Comparison of ENCODE assay signal across 9 cellular contexts in genomic region chr9:109477269-109478203, GRCh38. TPM values are rescaled to one million over a fixed set of nuclear protein-coding genes. Genes with fewer than 3 reads are reported as not detected.
DNase-seq lines count a peak whose midpoint lies in the region; ATAC-seq and TF ChIP-seq lines count a peak whose summit lies in the region.
"Had no signal": no experiment of that assay in that cellular context is flagged by ENCODE, and none has a peak within 500 bp of the region (broad histone marks: within the 10 kb centered on the region; RNA-seq: fewer than 3 reads in every experiment).

No MANE protein-coding gene starts in this region.

- peaks cover 8 to 19% of the 10 kb centered on the region in 2 donors for H3K27me3 Mint-ChIP-seq in CD8-positive, alpha-beta memory T cell

- ATAC-seq in GM19025 (IDR thresholded peaks at IDR 0.05; ENCODE audit: low read depth, unreplicated experiment) (peak; percentile 86), HG03066 (IDR thresholded peaks at IDR 0.05; ENCODE audit: low read depth, unreplicated experiment) (peak; percentile 94), lung (ENCODE audit: insufficient read depth, low FRiP score) (peak; percentile 88)

- POLR2A ChIA-PET in RWPE1 (lab: Yijun Ruan, JAX; ENCODE audit: low non-redundant PET), result no interaction called here
- POLR2A ChIA-PET in CD8-positive, alpha-beta memory T cell (lab: Charles Lee), result no interaction called here

- no peak overlapping the region for H3K27ac Mint-ChIP-seq in CD8-positive, alpha-beta memory T cell
- H3K27ac Mint-ChIP-seq: activated naive CD4-positive, alpha-beta T cell treated with anti-CD3 and anti-CD28 coated beads, Interleukin-2, amount 50 U/mL, for 24 hours had no signal

- H3K9me3 Mint-ChIP-seq in CD8-positive, alpha-beta memory T cell, result no peaks in the 10 kb centered on the region
- H3K9me3 Mint-ChIP-seq: activated naive CD4-positive, alpha-beta T cell treated with anti-CD3 and anti-CD28 coated beads, Interleukin-2, amount 50 U/mL, for 24 hours had no signal

- CTCF ChIA-PET in RWPE1 (lab: Yijun Ruan, JAX), result interaction anchor here (0.6 to 1.3 kb wide), 3 partner anchors 8 to 54 kb away, joined by 3 to 7 read pairs (median 6); no protein-coding TSS in a partner anchor
- CTCF ChIA-PET in CD8-positive, alpha-beta memory T cell (lab: Charles Lee), result no interaction called here

- peak; percentile 36 for DNase-seq in RWPE1 (ENCODE audit: low spot score)
- peak; percentile 90 for DNase-seq in lung (ENCODE audit: low spot score)
- no peak for DNase-seq in middle frontal gyrus (ENCODE audit: extremely low spot score, low spot score)
- DNase-seq in RPMI8226, result no peak
- DNase-seq in AML-193 (lab: John Stamatoyannopoulos, UW), result no peak
- DNase-seq in CD8-positive, alpha-beta memory T cell, result no peak

- H3K27ac ChIP-seq in RWPE1 (peak overlapping the region; percentile 25), lung (ENCODE audit: low read depth in 1 of 2, low read length in 1 of 2) (peak overlapping the region in 1 of 2 donors; percentile 91)
- H3K27ac ChIP-seq in CD8-positive, alpha-beta memory T cell (ENCODE audit: low read depth, low read length), result no peak overlapping the region

- peaks cover 3 to 10% of the 10 kb centered on the region in 2 donors for H3K4me1 ChIP-seq in lung (ENCODE audit: control insufficient read depth in 2 of 2, insufficient read depth in 2 of 2, low read length in 2 of 2)
- no peaks in the 10 kb centered on the region for H3K4me1 ChIP-seq in CD8-positive, alpha-beta memory T cell (ENCODE audit: insufficient read depth, low read length)

- no peak overlapping the region for H3K4me3 Mint-ChIP-seq in CD8-positive, alpha-beta memory T cell
- H3K4me3 Mint-ChIP-seq: activated naive CD4-positive, alpha-beta T cell treated with anti-CD3 and anti-CD28 coated beads, Interleukin-2, amount 50 U/mL, for 24 hours had no signal

- peaks cover 0 to 2% of the 10 kb centered on the region in 2 donors for H3K9me3 ChIP-seq in lung (ENCODE audit: control insufficient read depth in 2 of 2, insufficient read depth in 1 of 2, low read length in 1 of 2)
- no peaks in the 10 kb centered on the region for H3K9me3 ChIP-seq in CD8-positive, alpha-beta memory T cell (ENCODE audit: low read length)

- no peaks in the 10 kb centered on the region for H3K4me1 Mint-ChIP-seq in CD8-positive, alpha-beta memory T cell
- H3K4me1 Mint-ChIP-seq: activated naive CD4-positive, alpha-beta T cell treated with anti-CD3 and anti-CD28 coated beads, Interleukin-2, amount 50 U/mL, for 24 hours had no signal

- no peaks in the 10 kb centered on the region for H3K36me3 ChIP-seq in lung (ENCODE audit: control insufficient read depth in 2 of 2, insufficient read depth in 2 of 2, low read length in 2 of 2)
- no peaks in the 10 kb centered on the region for H3K36me3 ChIP-seq in CD8-positive, alpha-beta memory T cell (ENCODE audit: insufficient read depth, low read length)

- WGBS in lung, 2 donors, result 47 to 52% methylated on average over 13 of the region's 13 CpGs

- no peak for TF ChIP-seq CTCF in RWPE1 (conservative IDR thresholded peaks at IDR 0.05; ENCODE audit: low read depth)
- TF ChIP-seq CTCF in lung (IDR thresholded peaks at IDR 0.05; ENCODE audit: control extremely low read depth, extremely low read depth), result no peak

- H3K27me3 ChIP-seq in lung (ENCODE audit: control insufficient read depth, insufficient read depth), result no peaks in the 10 kb centered on the region
- no peaks in the 10 kb centered on the region for H3K27me3 ChIP-seq in CD8-positive, alpha-beta memory T cell (ENCODE audit: insufficient read depth, low read length, poor library complexity, severe bottlenecking)

- no peak overlapping the region for H3K4me3 ChIP-seq in lung
- no peak overlapping the region for H3K4me3 ChIP-seq in CD8-positive, alpha-beta memory T cell (ENCODE audit: low read length)

- H3K36me3 Mint-ChIP-seq in CD8-positive, alpha-beta memory T cell, result no peaks in the 10 kb centered on the region
- H3K36me3 Mint-ChIP-seq: activated naive CD4-positive, alpha-beta T cell treated with anti-CD3 and anti-CD28 coated beads, Interleukin-2, amount 50 U/mL, for 24 hours had no signal

RNA-seq across cellular contexts. Expression of gene PTPN3, which starts 20.6 kb away (rescaled TPM):
- 10 to 100 TPM; 13.3 to 16.9 TPM for total RNA-seq in lung
- polyA plus RNA-seq in lung, result 1 to 10 TPM; 5.7 to 9.1 TPM
- under 1 TPM; 0.29 to 0.48 TPM for total RNA-seq in CD8-positive, alpha-beta memory T cell
- not detected for polyA plus RNA-seq in CD8-positive, alpha-beta memory T cell

Comparison
In these comparisons a context has a peak if more than half of its experiments do, and no peak if none do; other contexts are left out.
1. DNase-seq: peak in RWPE1 (single experiment) and lung (single experiment); none in middle frontal gyrus (single experiment), RPMI8226 (single experiment), AML-193 (0 of 2) and CD8-positive, alpha-beta memory T cell (0 of 5).
2. RNA of gene PTPN3, which starts 20.6 kb away (total RNA-seq): 13.3 to 16.9 TPM in lung; 0.29 to 0.48 TPM in CD8-positive, alpha-beta memory T cell; every median in the first group is over 4 times any median in the second.
3. Peak in every context shown above with its lines, with median percentiles within 50 percentile points of each other: ATAC-seq.